15 cellular contexts compared by ENCODE assay signal in genomic region chr10:33100996-33101747, GRCh38.
DNase-seq lines count a peak whose midpoint lies in the region; ATAC-seq, FAIRE-seq and TF ChIP-seq lines count a peak whose summit lies in the region.
"Had no signal": no experiment of that assay in that cellular context is flagged by ENCODE, and none has a peak within 500 bp of the region (broad histone marks: within the 10 kb centered on the region; RNA-seq: fewer than 3 reads in every experiment).

No MANE protein-coding gene starts in this region.

- H3K36me3 ChIP-seq in GM23338 (ENCODE audit: insufficient read depth) (no peaks in the 10 kb centered on the region), OCI-LY7 (ENCODE audit: insufficient read depth, low read length) (peaks cover 38% of the 10 kb centered on the region), bronchial epithelial cell (ENCODE audit: control insufficient read depth, insufficient read depth, low read length) (no peaks in the 10 kb centered on the region)
- H3K36me3 ChIP-seq: pancreas, suprapubic skin had no signal

- peaks cover 7% of the 10 kb centered on the region; the same call in 1 of the 2 replicates for H3K4me1 ChIP-seq in GM23338 (ENCODE audit: insufficient read depth)
- H3K4me1 ChIP-seq in OCI-LY7 (ENCODE audit: insufficient read depth, low read length, poor library complexity, severe bottlenecking) = peaks cover 55% of the 10 kb centered on the region
- H3K4me1 ChIP-seq: pancreas, suprapubic skin had no signal

- peaks cover 47% of the 10 kb centered on the region for H3K9me3 Mint-ChIP-seq in GM23338
- H3K9me3 Mint-ChIP-seq in natural killer cell treated with Interleukin-12 subunit alpha and Interleukin-12 subunit beta and Interleukin-15 and Interleukin-18, amount 100 ng/mL, for 72 hours = peaks cover 4% of the 10 kb centered on the region

- H3K27me3 ChIP-seq in GM23338 (ENCODE audit: insufficient read depth) (no peaks in the 10 kb centered on the region), bronchial epithelial cell (ENCODE audit: control insufficient read depth, insufficient read depth, low read length) (no peaks in the 10 kb centered on the region)
- H3K27me3 ChIP-seq: pancreas had no signal

- H3K27me3 Mint-ChIP-seq in GM23338 (ENCODE audit: insufficient read depth, low read depth, poor library complexity) = peaks cover 3% of the 10 kb centered on the region
- no peaks in the 10 kb centered on the region for H3K27me3 Mint-ChIP-seq in natural killer cell treated with Interleukin-12 subunit alpha and Interleukin-12 subunit beta and Interleukin-15 and Interleukin-18, amount 100 ng/mL, for 72 hours

- no peak for TF ChIP-seq CTCF in GM23338 (conservative IDR thresholded peaks at IDR 0.05; ENCODE audit: low read depth in 2 of 2)
- no peak for TF ChIP-seq CTCF in OCI-LY7 (conservative IDR thresholded peaks at IDR 0.05; ENCODE audit: low read length)
- TF ChIP-seq CTCF in bronchial epithelial cell (IDR thresholded peaks at IDR 0.05; ENCODE audit: insufficient read depth, low read length, severe bottlenecking) = no peak

- DNase-seq in GM23338 (ENCODE audit: low spot score) (no peak), OCI-LY7 (ENCODE audit: low spot score) (no peak), bronchial epithelial cell (ENCODE audit: low read depth) (peak; percentile 60)
- no peak for DNase-seq in natural killer cell treated with Interleukin-12 subunit alpha and Interleukin-12 subunit beta and Interleukin-15 and Interleukin-18, amount 100 ng/mL, for 72 hours (ENCODE audit: low spot score)
- DNase-seq: COR-L47, H7, left ventricle myocardium superior, NCI-H1694, pancreas had no signal

- no peak overlapping the region for H3K27ac Mint-ChIP-seq in GM23338
- H3K27ac Mint-ChIP-seq in natural killer cell treated with Interleukin-12 subunit alpha and Interleukin-12 subunit beta and Interleukin-15 and Interleukin-18, amount 100 ng/mL, for 72 hours = peak overlapping the region; percentile 59 to 76

- intact Hi-C loops in OCI-LY7 (cut with micrococcal nuclease; ENCODE audit: unreplicated experiment) = loop anchor here (5.0 to 10.0 kb wide), 2 partner anchors 144 to 726 kb away; partner anchors contain the start of gene ITGB1

- CTCF ChIA-PET in OCI-LY7 (lab: Charles Lee; ENCODE audit: unreplicated experiment) = interaction anchor here (0.7 to 1.2 kb wide), 3 partner anchors 12 to 54 kb away, joined by 3 to 5 read pairs (median 3); no protein-coding TSS in a partner anchor

- no peak for ATAC-seq in GM23338
- no peak for ATAC-seq in natural killer cell treated with Interleukin-12 subunit alpha and Interleukin-12 subunit beta and Interleukin-15 and Interleukin-18, amount 100 ng/mL, for 72 hours
- ATAC-seq in HG03469 (IDR thresholded peaks at IDR 0.05; ENCODE audit: unreplicated experiment) = no peak
- no peak for ATAC-seq in GM18498 (IDR thresholded peaks at IDR 0.05; ENCODE audit: unreplicated experiment)
- ATAC-seq in GM18868 (IDR thresholded peaks at IDR 0.05; ENCODE audit: unreplicated experiment) = no peak
- ATAC-seq: left ventricle myocardium superior, pancreas had no signal

- H3K9me2 ChIP-seq in GM23338 (ENCODE audit: insufficient read depth) (0 out of 2 replicates have a peak, but pooled peaks cover 3% of the 10 kb centered on the region), OCI-LY7 (ENCODE audit: insufficient read depth, low read length) (no peaks in the 10 kb centered on the region)

- peaks cover 48% of the 10 kb centered on the region for H3K36me3 Mint-ChIP-seq in GM23338 (ENCODE audit: low read depth)
- H3K36me3 Mint-ChIP-seq in natural killer cell treated with Interleukin-12 subunit alpha and Interleukin-12 subunit beta and Interleukin-15 and Interleukin-18, amount 100 ng/mL, for 72 hours = peaks cover 6% of the 10 kb centered on the region

- H3K79me2 ChIP-seq in GM23338 (replicated peaks; ENCODE audit: insufficient read depth) = no peaks in the 10 kb centered on the region
- no peaks in the 10 kb centered on the region for H3K79me2 ChIP-seq in OCI-LY7 (ENCODE audit: insufficient read depth, low read depth, low read length)

- H3F3A ChIP-seq in GM23338 (replicated peaks; ENCODE audit: low read depth) = no peaks in the 10 kb centered on the region

- no peak overlapping the region for H3K4me3 Mint-ChIP-seq in GM23338
- peak overlapping the region; percentile 48 for H3K4me3 Mint-ChIP-seq in natural killer cell treated with Interleukin-12 subunit alpha and Interleukin-12 subunit beta and Interleukin-15 and Interleukin-18, amount 100 ng/mL, for 72 hours

- H3K27ac ChIP-seq in GM23338 (ENCODE audit: low read depth) = no peak overlapping the region
- H3K27ac ChIP-seq in OCI-LY7 (ENCODE audit: low read depth, low read length, poor library complexity, severe bottlenecking) = peak overlapping the region; percentile 28
- H3K27ac ChIP-seq: KMS-11, pancreas, suprapubic skin had no signal

- peaks cover 10% of the 10 kb centered on the region for H3K4me1 Mint-ChIP-seq in GM23338
- H3K4me1 Mint-ChIP-seq in natural killer cell treated with Interleukin-12 subunit alpha and Interleukin-12 subunit beta and Interleukin-15 and Interleukin-18, amount 100 ng/mL, for 72 hours (ENCODE audit: low read depth in 2 of 2) = peaks cover 26 to 31% of the 10 kb centered on the region in 2 donors

- H2AFZ ChIP-seq in GM23338 = peak overlapping the region; percentile 84
- H2AFZ ChIP-seq in OCI-LY7 (ENCODE audit: low read length) = peak overlapping the region; percentile 80

- H3K4me3 ChIP-seq in GM23338 (no peak overlapping the region), OCI-LY7 (ENCODE audit: low read depth, low read length, poor library complexity, severe bottlenecking) (no peak overlapping the region), bronchial epithelial cell (ENCODE audit: low read depth, low read length) (no peak overlapping the region)
- H3K4me3 ChIP-seq: pancreas, suprapubic skin had no signal

- peaks cover 61% of the 10 kb centered on the region for H3K9me3 ChIP-seq in OCI-LY7 (ENCODE audit: low read length)
- H3K9me3 ChIP-seq: pancreas, suprapubic skin had no signal

- H3K4me2 ChIP-seq in GM23338 (no peak overlapping the region), OCI-LY7 (ENCODE audit: low read length) (peak overlapping the region; percentile 49)
- H3K4me2 ChIP-seq: KMS-11 had no signal

- POLR2A ChIA-PET in OCI-LY7 (lab: Charles Lee) = interaction anchor here (0.5 to 7.1 kb wide), 16 partner anchors 8 to 129 kb away, joined by 3 to 78 read pairs (median 4); no protein-coding TSS in a partner anchor

- no peaks in the 10 kb centered on the region for H4K20me1 ChIP-seq in GM23338 (replicated peaks; ENCODE audit: insufficient read depth)
- no peaks in the 10 kb centered on the region for H4K20me1 ChIP-seq in OCI-LY7 (ENCODE audit: insufficient read depth, low read length)

- no TSS peak for BruUV-seq in OCI-LY7 (replicated peaks; lab: Mats Ljungman, UMichigan)

- FAIRE-seq in bronchial epithelial cell (lab: Jason Lieb, UNC) = peak; percentile 28
- FAIRE-seq: GM18507, pancreas had no signal

TF ChIP-seq in GM23338, 12 proteins besides CTCF, POLR2A, EP300 and RAD21:
- TF ChIP-seq CREB1 (CRISPR knock-in tag; IDR thresholded peaks at IDR 0.05; ENCODE audit: low read depth) (no peak), POLR2AphosphoS5 (IDR thresholded peaks at IDR 0.05; ENCODE audit: low read depth) (no peak), JUNB (IDR thresholded peaks at IDR 0.05; ENCODE audit: unreplicated experiment) (no peak), NANOG (IDR thresholded peaks at IDR 0.05; ENCODE audit: borderline replicate concordance) (no peak), REST (IDR thresholded peaks at IDR 0.05; ENCODE audit: unreplicated experiment) (no peak)
- TF ChIP-seq, protein P1, sequence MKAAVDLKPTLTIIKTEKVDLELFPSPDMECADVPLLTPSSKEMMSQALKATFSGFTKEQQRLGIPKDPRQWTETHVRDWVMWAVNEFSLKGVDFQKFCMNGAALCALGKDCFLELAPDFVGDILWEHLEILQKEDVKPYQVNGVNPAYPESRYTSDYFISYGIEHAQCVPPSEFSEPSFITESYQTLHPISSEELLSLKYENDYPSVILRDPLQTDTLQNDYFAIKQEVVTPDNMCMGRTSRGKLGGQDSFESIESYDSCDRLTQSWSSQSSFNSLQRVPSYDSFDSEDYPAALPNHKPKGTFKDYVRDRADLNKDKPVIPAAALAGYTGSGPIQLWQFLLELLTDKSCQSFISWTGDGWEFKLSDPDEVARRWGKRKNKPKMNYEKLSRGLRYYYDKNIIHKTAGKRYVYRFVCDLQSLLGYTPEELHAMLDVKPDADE (IDR thresholded peaks at IDR 0.05) = no peak
